In the genomic region with DNA sequence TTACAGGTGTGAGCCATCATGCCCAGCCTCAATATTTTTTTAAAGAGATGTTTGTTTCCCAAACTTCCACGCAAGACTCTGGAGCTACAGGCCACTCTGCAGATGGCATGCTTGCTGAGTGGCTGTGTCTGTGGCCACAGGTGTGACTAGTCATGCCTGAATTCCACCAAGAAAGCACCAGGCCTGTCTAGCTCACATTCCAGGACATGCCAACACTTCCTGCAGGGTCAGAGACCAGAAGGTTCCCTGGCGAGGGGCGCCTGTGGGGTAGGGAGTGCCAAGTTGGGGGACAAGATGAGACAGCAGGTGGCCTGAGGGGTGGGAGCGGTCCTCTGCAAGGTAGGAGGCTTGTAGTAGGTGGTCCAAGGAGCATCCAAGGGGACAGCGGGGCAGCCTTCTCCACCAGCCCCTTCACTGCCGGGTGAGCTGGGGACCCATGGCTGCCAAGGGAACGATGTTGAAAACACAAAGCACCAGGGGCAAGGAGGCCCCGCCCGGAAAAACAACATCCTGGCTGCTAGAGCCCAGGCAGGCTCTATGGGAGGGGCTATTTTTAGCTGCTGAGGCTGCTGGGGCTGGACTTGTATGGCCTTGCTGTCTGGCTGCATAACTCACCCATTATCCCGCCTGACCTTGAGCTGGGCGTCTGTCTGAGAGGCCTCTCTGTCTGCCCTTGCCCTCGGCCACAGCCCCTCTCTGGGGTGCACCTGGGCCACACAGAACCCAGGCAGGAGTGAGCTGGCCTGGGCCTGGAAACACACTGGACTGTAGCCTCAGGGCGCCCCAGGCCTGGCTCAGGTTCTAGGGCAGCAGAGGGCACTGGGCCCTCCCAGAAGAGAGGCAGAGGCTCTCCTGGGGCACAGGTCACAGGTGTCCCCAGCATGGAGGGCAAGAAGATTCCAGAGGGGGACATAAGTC, we compare ENCODE assay signal across 8 cellular contexts. TPM values are rescaled to one million over a fixed set of nuclear protein-coding genes. Genes with fewer than 3 reads are reported as not detected.
DNase-seq lines count a peak whose midpoint lies in the region; ATAC-seq and TF ChIP-seq lines count a peak whose summit lies in the region.
"Had no signal": no experiment of that assay in that cellular context is flagged by ENCODE, and none has a peak within 500 bp of the region (broad histone marks: within the 10 kb centered on the region; RNA-seq: fewer than 3 reads in every experiment).

No MANE protein-coding gene starts in this region.

- H3K27ac Mint-ChIP-seq in chondrocyte (ENCODE audit: unreplicated experiment): peak overlapping the region; percentile 99

- peak overlapping the region; percentile 19 for H3K4me3 Mint-ChIP-seq in chondrocyte (ENCODE audit: unreplicated experiment)

- peak; percentile 6 to 13 (median 8) for ATAC-seq in right lobe of liver
- no peak for ATAC-seq in GM21737 (IDR thresholded peaks at IDR 0.05; ENCODE audit: unreplicated experiment)

- intact Hi-C loops in right lobe of liver (cut with DNase I): no loop called here
- intact Hi-C loops in thyroid gland (cut with DNase I): no loop called here

- peak; percentile 89 for DNase-seq in SK-MEL-5 (ENCODE audit: low read depth, low spot score)
- no peak for DNase-seq in chondrocyte (ENCODE audit: low spot score)
- peak in 1 of 3 donors; percentile 63 for DNase-seq in right lobe of liver
- DNase-seq in thyroid gland: peak; percentile 81 to 85
- DNase-seq in effector CD8-positive, alpha-beta T cell (lab: John Stamatoyannopoulos, UW): no peak

- H3K27ac ChIP-seq in HEK293 (ENCODE audit: extremely low read depth, low read depth, low read length) (peak overlapping the region; percentile 47), right lobe of liver (peak overlapping the region in 2 of 3 donors; percentile 60 to 69), thyroid gland (peak overlapping the region; percentile 91 to 98 (median 95))
- H3K27ac ChIP-seq: neutrophil had no signal

- H3K27me3 ChIP-seq in right lobe of liver (no peaks in the 10 kb centered on the region), thyroid gland (no peaks in the 10 kb centered on the region)

- POLR2A ChIA-PET in HEK293 (lab: Yijun Ruan, JAX): interaction anchor here (0.6 to 2.4 kb wide), 8 partner anchors 12 to 93 kb away, joined by 3 to 26 read pairs (median 4); a partner anchor contains a TSS

- no peaks in the 10 kb centered on the region for H3K9me3 ChIP-seq in HEK293 (ENCODE audit: control insufficient read depth, insufficient read depth, low read depth, low read length)
- H3K9me3 ChIP-seq in right lobe of liver: no peaks in the 10 kb centered on the region
- H3K9me3 ChIP-seq in thyroid gland: no peaks in the 10 kb centered on the region
- H3K9me3 ChIP-seq: neutrophil had no signal

- peaks cover 0 to 4% of the 10 kb centered on the region in 2 experiments; a peak in 1 of 3 replicates for H3K36me3 ChIP-seq in HEK293 (ENCODE audit: control insufficient read depth in 2 of 2, insufficient read depth in 1 of 2, low read length in 2 of 2)
- H3K36me3 ChIP-seq in right lobe of liver: peaks cover 0 to 7% (median 0%) of the 10 kb centered on the region in 4 donors
- peaks cover 0 to 6% of the 10 kb centered on the region in 2 donors for H3K36me3 ChIP-seq in thyroid gland
- H3K36me3 ChIP-seq: neutrophil had no signal

- H3K4me3 ChIP-seq in HEK293 (ENCODE audit: low read depth, low read length): no peak overlapping the region
- no peak overlapping the region for H3K4me3 ChIP-seq in right lobe of liver
- H3K4me3 ChIP-seq in thyroid gland (replicated peaks in 1 of 3): no peak overlapping the region

- TF ChIP-seq POLR2A in right lobe of liver (IDR thresholded peaks at IDR 0.05): no peak
- peak in 1 of 2 donors; percentile 32 for TF ChIP-seq POLR2A in thyroid gland (IDR thresholded peaks at IDR 0.05)

- in situ Hi-C loops in SK-MEL-5 (cut with HindIII; ENCODE audit: low pct_unique_long_range_greater_than_20kb, low sequenced_read_pairs): no loop called here

- no peaks in the 10 kb centered on the region for H3K9me3 Mint-ChIP-seq in chondrocyte (ENCODE audit: low read depth)

- peaks cover 72% of the 10 kb centered on the region for H3K4me1 Mint-ChIP-seq in chondrocyte (ENCODE audit: low read depth)

- no peaks in the 10 kb centered on the region for H3K27me3 Mint-ChIP-seq in chondrocyte (ENCODE audit: low read depth)

- H3K4me1 ChIP-seq in HEK293 (ENCODE audit: control insufficient read depth, insufficient read depth, low read length) (peaks cover 4% of the 10 kb centered on the region), right lobe of liver (peaks cover 0 to 34% (median 9%) of the 10 kb centered on the region in 4 donors), thyroid gland (peaks cover 40 to 67% of the 10 kb centered on the region in 2 donors)

- 64% methylated on average over 1 of the region's 13 CpGs for WGBS in right lobe of liver (ENCODE audit: insufficient coverage, low coverage, low lambda C conversion rate, missing lambda C conversion rate)
- 32 to 49% methylated on average over 8 to 12 of the region's 13 CpGs for WGBS in thyroid gland, 2 donors

- H3K36me3 Mint-ChIP-seq in chondrocyte (ENCODE audit: low read depth): peaks cover 3% of the 10 kb centered on the region

- CTCF ChIA-PET in HEK293 (lab: Yijun Ruan, JAX): interaction anchor here (0.6 to 7.6 kb wide), 7 partner anchors 8 to 828 kb away, joined by 3 to 84 read pairs (median 4); a partner anchor contains a TSS

- TF ChIP-seq CTCF in HEK293 (tag by site-specific recombination; IDR thresholded peaks at IDR 0.05) (no peak), chondrocyte (IDR thresholded peaks at IDR 0.05) (no peak), right lobe of liver (IDR thresholded peaks at IDR 0.05) (no peak), thyroid gland (IDR thresholded peaks at IDR 0.05) (peak in 1 of 6 experiments; percentile 25)

TF ChIP-seq in HEK293, 187 proteins besides CTCF, POLR2A, EP300 and RAD21:
- peak; percentile 77; the same call in 1 of the 2 replicates for TF ChIP-seq ZBTB48 (tag by site-specific recombination; IDR thresholded peaks at IDR 0.05)
- TF ChIP-seq KLF1 (tag by site-specific recombination; IDR thresholded peaks at IDR 0.05): peak; percentile 60
- TF ChIP-seq SCRT2 (tag by site-specific recombination; IDR thresholded peaks at IDR 0.05): peak; percentile 64
- no peak for TF ChIP-seq ZNF48 (tag by site-specific recombination; IDR thresholded peaks at IDR 0.05)
- TF ChIP-seq, protein P1, sequence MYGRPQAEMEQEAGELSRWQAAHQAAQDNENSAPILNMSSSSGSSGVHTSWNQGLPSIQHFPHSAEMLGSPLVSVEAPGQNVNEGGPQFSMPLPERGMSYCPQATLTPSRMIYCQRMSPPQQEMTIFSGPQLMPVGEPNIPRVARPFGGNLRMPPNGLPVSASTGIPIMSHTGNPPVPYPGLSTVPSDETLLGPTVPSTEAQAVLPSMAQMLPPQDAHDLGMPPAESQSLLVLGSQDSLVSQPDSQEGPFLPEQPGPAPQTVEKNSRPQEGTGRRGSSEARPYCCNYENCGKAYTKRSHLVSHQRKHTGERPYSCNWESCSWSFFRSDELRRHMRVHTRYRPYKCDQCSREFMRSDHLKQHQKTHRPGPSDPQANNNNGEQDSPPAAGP (tag by site-specific recombination; IDR thresholded peaks at IDR 0.05): peak; percentile 66; the same call in 1 of the 2 replicates
- TF ChIP-seq ZNF596 (tag by site-specific recombination; IDR thresholded peaks at IDR 0.05): no peak
- TF ChIP-seq ZSCAN23 (tag by site-specific recombination; IDR thresholded peaks at IDR 0.05): no peak
- peak; percentile 96 for TF ChIP-seq ZBTB17 (tag by site-specific recombination; IDR thresholded peaks at IDR 0.05)
- peak; percentile 47 for TF ChIP-seq SP2 (tag by site-specific recombination; IDR thresholded peaks at IDR 0.05)
- TF ChIP-seq ZNF670 (tag by site-specific recombination; IDR thresholded peaks at IDR 0.05; ENCODE audit: low read depth): no peak

RNA-seq across cellular contexts. Expression of a gene that starts 5.7 kb away (rescaled TPM):
- 7.3 and 8.1 TPM in 2 replicates for total RNA-seq in SK-MEL-5 (2014; rRNA removed; shearing (Covaris generic))
- polyA plus RNA-seq in SK-MEL-5 (2015; cell fraction: cytosol; rRNA removed): 15.1 and 19.4 TPM in 2 replicates
- polyA plus RNA-seq in SK-MEL-5 (2015; cell fraction: nucleus; rRNA removed): 17.8 and 28.5 TPM in 2 replicates
- total RNA-seq in chondrocyte: 33.9 to 50.6 TPM (median 46.3 TPM) in 3 replicates
- 10 to 100 TPM in 5 of 6 experiments, 1 to 10 TPM in 1; 9.1 to 27.0 (median 21.5) TPM for total RNA-seq in right lobe of liver
- 10 to 100 TPM; 14.7 to 27.8 (median 19.7) TPM for total RNA-seq in thyroid gland

RNA-seq across cellular contexts. Expression of a gene that starts 17.6 kb away (rescaled TPM):
- total RNA-seq in SK-MEL-5 (2014; rRNA removed; shearing (Covaris generic)): 49.5 and 67.9 TPM in 2 replicates
- 214 and 237 TPM in 2 replicates for polyA plus RNA-seq in SK-MEL-5 (2015; cell fraction: cytosol; rRNA removed)
- 179 and 186 TPM in 2 replicates for polyA plus RNA-seq in SK-MEL-5 (2015; cell fraction: nucleus; rRNA removed)
- total RNA-seq in chondrocyte: 45.0 to 62.5 TPM (median 56.5 TPM) in 3 replicates
- total RNA-seq in right lobe of liver: 10 to 100 TPM; 57.5 to 99.2 (median 68.7) TPM
- 10 to 100 TPM; 41.8 to 64.5 (median 53.5) TPM for total RNA-seq in thyroid gland

RNA-seq across cellular contexts. Expression of a gene that starts 24.1 kb away (rescaled TPM):
- total RNA-seq in SK-MEL-5 (2014; rRNA removed; shearing (Covaris generic)): 53.5 and 56.5 TPM in 2 replicates
- polyA plus RNA-seq in SK-MEL-5 (2015; cell fraction: cytosol; rRNA removed): 71.7 and 103 TPM in 2 replicates
- polyA plus RNA-seq in SK-MEL-5 (2015; cell fraction: nucleus; rRNA removed): 67.5 and 73.8 TPM in 2 replicates
- 25.2 to 27.1 TPM (median 27.0 TPM) in 3 replicates for total RNA-seq in chondrocyte
- 1 to 10 TPM; 5.9 to 8.1 (median 7.6) TPM for total RNA-seq in right lobe of liver
- 10 to 100 TPM; 23.0 to 39.4 (median 31.8) TPM for total RNA-seq in thyroid gland

RNA-seq across cellular contexts. Expression of a gene that starts 28.5 kb away (rescaled TPM):
- 1.3 and 1.8 TPM in 2 replicates for total RNA-seq in SK-MEL-5 (2014; rRNA removed; shearing (Covaris generic))
- 1.5 and 2.7 TPM in 2 replicates for polyA plus RNA-seq in SK-MEL-5 (2015; cell fraction: cytosol; rRNA removed)
- polyA plus RNA-seq in SK-MEL-5 (2015; cell fraction: nucleus; rRNA removed): 2.4 and 10.2 TPM in 2 replicates
- total RNA-seq in chondrocyte: 1.1 to 3.1 TPM (median 1.5 TPM) in 3 replicates
- total RNA-seq in right lobe of liver: 10 to 100 TPM in 3 of 6 experiments, 1 to 10 TPM in 3; 3.4 to 12.5 (median 10.7) TPM
- 1 to 10 TPM; 4.0 to 8.1 (median 5.2) TPM for total RNA-seq in thyroid gland

RNA-seq across cellular contexts. Expression of a gene that starts 32.0 kb away (rescaled TPM):
- 47.6 and 57.4 TPM in 2 replicates for total RNA-seq in SK-MEL-5 (2014; rRNA removed; shearing (Covaris generic))
- polyA plus RNA-seq in SK-MEL-5 (2015; cell fraction: cytosol; rRNA removed): 151 and 161 TPM in 2 replicates
- polyA plus RNA-seq in SK-MEL-5 (2015; cell fraction: nucleus; rRNA removed): 317 and 374 TPM in 2 replicates
- total RNA-seq in chondrocyte (47.4 to 53.3 TPM (median 49.8 TPM) in 3 replicates), right lobe of liver (10 to 100 TPM; 46.1 to 79.8 (median 57.3) TPM), thyroid gland (10 to 100 TPM; 34.8 to 60.6 (median 50.3) TPM)

Comparison
In these comparisons a context has a peak if more than half of its experiments do, and no peak if none do; other contexts are left out.
1. DNase-seq: peak in SK-MEL-5 (single experiment) and thyroid gland (2 of 2); none in chondrocyte (single experiment) and effector CD8-positive, alpha-beta T cell (single experiment).
2. Peak in every context shown above with its lines, with median percentiles within 50 percentile points of each other: H3K27ac ChIP-seq.